31 cellular contexts compared by ENCODE assay signal in genomic region chr5:76862986-76863385, GRCh38. TPM values are rescaled to one million over a fixed set of nuclear protein-coding genes. Genes with fewer than 3 reads are reported as not detected.
DNase-seq lines count a peak whose midpoint lies in the region; ATAC-seq and TF ChIP-seq lines count a peak whose summit lies in the region.
"Had no signal": no experiment of that assay in that cellular context is flagged by ENCODE, and none has a peak within 500 bp of the region (broad histone marks: within the 10 kb centered on the region; RNA-seq: fewer than 3 reads in every experiment).

No MANE protein-coding gene starts in this region.

- no peak overlapping the region for H3K14ac ChIP-seq in trophoblast cell (ENCODE audit: low read length)

- H3K36me3 Mint-ChIP-seq in Caco-2 (ENCODE audit: insufficient read depth, unreplicated experiment), result no peaks in the 10 kb centered on the region
- no peaks in the 10 kb centered on the region for H3K36me3 Mint-ChIP-seq in activated CD4-positive, alpha-beta memory T cell treated with anti-CD3 and anti-CD28 coated beads for 36 hours
- H3K36me3 Mint-ChIP-seq: CD8-positive, alpha-beta T cell had no signal

- DNase-seq in Caco-2 (peak in 1 of 2 experiments; percentile 43), LNCaP clone FGC (ENCODE audit: low read depth) (peak; percentile 31), epithelial cell of esophagus (ENCODE audit: low read depth) (peak; percentile 17), trophoblast cell (no peak), 8988T (no peak)
- no peak for DNase-seq in activated CD4-positive, alpha-beta T cell treated with anti-CD3 and anti-CD28 coated beads for 4 hours
- no peak for DNase-seq in activated CD4-positive, alpha-beta memory T cell treated with anti-CD3 and anti-CD28 coated beads for 36 hours
- DNase-seq: AML-193; CD8-positive, alpha-beta T cell; DMS79 treated with DMSO at 0.1 percent for 48 hours; GF-D8; H7; Kasumi-1; MG63; NCI-H1105 treated with DMSO at 0.1 percent for 48 hours; NCI-H146; NCI-H1930; NCI-H2107; NCI-H446; NCI-H524 treated with DMSO at 0.1 percent for 48 hours; NCI-H774; NK-92 treated with Interleukin-12 subunit alpha and Interleukin-12 subunit beta, amount 100 ng/mL, for 24 hours; PC-3 had no signal

- H3K9me3 ChIP-seq in Caco-2, result no peaks in the 10 kb centered on the region
- no peaks in the 10 kb centered on the region for H3K9me3 ChIP-seq in trophoblast cell (ENCODE audit: insufficient read depth, low read depth, low read length)
- H3K9me3 ChIP-seq: A549; BLaER1 treated with 17β-estradiol and CSF1 and Interleukin-3, amounts not matched to agents 10 nM and 100 nM had no signal

- H3K27ac Mint-ChIP-seq in Caco-2 (ENCODE audit: unreplicated experiment), result peak overlapping the region; percentile 11
- no peak overlapping the region for H3K27ac Mint-ChIP-seq in activated CD4-positive, alpha-beta memory T cell treated with anti-CD3 and anti-CD28 coated beads for 36 hours
- H3K27ac Mint-ChIP-seq: CD8-positive, alpha-beta T cell had no signal

- H3K4me2 ChIP-seq in trophoblast cell (ENCODE audit: low read length), result no peak overlapping the region
- H3K4me2 ChIP-seq: A549; BLaER1 treated with 17β-estradiol and CSF1 and Interleukin-3, amounts not matched to agents 10 nM and 100 nM had no signal

- no peak overlapping the region for H3K4ac ChIP-seq in trophoblast cell (ENCODE audit: low read depth, low read length)

- H3K79me2 ChIP-seq in trophoblast cell (ENCODE audit: control insufficient read depth, insufficient read depth, low read length, poor library complexity), result no peaks in the 10 kb centered on the region

- no peak overlapping the region for H2BK120ac ChIP-seq in trophoblast cell (ENCODE audit: insufficient read depth, low read length, poor library complexity)

- TF ChIP-seq CTCF in Caco-2 (IDR thresholded peaks at IDR 0.05; ENCODE audit: insufficient read depth in 1 of 2, low read depth in 1 of 2, low read length in 1 of 2, severe bottlenecking in 1 of 2, unreplicated experiment in 1 of 2) (no peak), LNCaP clone FGC (IDR thresholded peaks at IDR 0.05; ENCODE audit: control insufficient read depth, extremely low read depth, insufficient read depth) (no peak), epithelial cell of esophagus (IDR thresholded peaks at IDR 0.05; ENCODE audit: insufficient read depth, low read depth, low read length, missing control alignments) (no peak)

- POLR2A ChIA-PET in Caco-2 (lab: Charles Lee), result no interaction called here
- POLR2A ChIA-PET in activated CD4-positive, alpha-beta memory T cell treated with anti-CD3 and anti-CD28 coated beads for 36 hours (lab: Charles Lee), result no interaction called here

- H4K91ac ChIP-seq in trophoblast cell (ENCODE audit: low read depth, low read length), result no peak overlapping the region

- H3K4me1 ChIP-seq in Caco-2 (peaks cover 15% of the 10 kb centered on the region), trophoblast cell (ENCODE audit: control insufficient read depth in 1 of 2, insufficient read depth in 2 of 2, low read length in 2 of 2) (peaks cover 2% of the 10 kb centered on the region in 2 experiments)

- H3K27me3 ChIP-seq in Caco-2 (replicated peaks; ENCODE audit: control insufficient read depth, insufficient read depth, low read length) (no peaks in the 10 kb centered on the region), trophoblast cell (ENCODE audit: insufficient read depth, low read length) (no peaks in the 10 kb centered on the region)
- H3K27me3 ChIP-seq: BLaER1 treated with 17β-estradiol and CSF1 and Interleukin-3, amounts not matched to agents 10 nM and 100 nM; MG63 had no signal

- no peaks in the 10 kb centered on the region for H3K79me1 ChIP-seq in trophoblast cell (ENCODE audit: low read length)

- no peak overlapping the region for H2BK12ac ChIP-seq in trophoblast cell (ENCODE audit: low read length)

- no peak overlapping the region for H3K18ac ChIP-seq in trophoblast cell (ENCODE audit: low read length)

- no peaks in the 10 kb centered on the region for H3K27me3 Mint-ChIP-seq in Caco-2 (ENCODE audit: insufficient read depth, unreplicated experiment)
- no peaks in the 10 kb centered on the region for H3K27me3 Mint-ChIP-seq in activated CD4-positive, alpha-beta memory T cell treated with anti-CD3 and anti-CD28 coated beads for 36 hours

- H3K4me3 Mint-ChIP-seq in Caco-2 (ENCODE audit: unreplicated experiment), result no peak overlapping the region
- no peak overlapping the region for H3K4me3 Mint-ChIP-seq in activated CD4-positive, alpha-beta memory T cell treated with anti-CD3 and anti-CD28 coated beads for 36 hours
- H3K4me3 Mint-ChIP-seq: CD8-positive, alpha-beta T cell had no signal

- intact Hi-C loops in Caco-2 (cut with micrococcal nuclease; ENCODE audit: unreplicated experiment), result loop anchor here (2.0 kb wide), 1 partner anchor 78 kb away; no protein-coding TSS in a partner anchor
- intact Hi-C loops in activated CD4-positive, alpha-beta memory T cell treated with anti-CD3 and anti-CD28 coated beads for 36 hours (cut with micrococcal nuclease), result no loop called here

- H2AFZ ChIP-seq in trophoblast cell (ENCODE audit: insufficient read depth, low read length, poor library complexity), result no peak overlapping the region

- no peak overlapping the region for H2AK5ac ChIP-seq in trophoblast cell (ENCODE audit: low read length)

- H3K9me3 Mint-ChIP-seq in Caco-2 (ENCODE audit: unreplicated experiment), result no peaks in the 10 kb centered on the region
- H3K9me3 Mint-ChIP-seq in activated CD4-positive, alpha-beta memory T cell treated with anti-CD3 and anti-CD28 coated beads for 36 hours, result no peaks in the 10 kb centered on the region
- H3K9me3 Mint-ChIP-seq: CD8-positive, alpha-beta T cell had no signal

- H3K27ac ChIP-seq in trophoblast cell (ENCODE audit: low read depth, low read length), result peak overlapping the region; percentile 14
- H3K27ac ChIP-seq: BLaER1 treated with 17β-estradiol and CSF1 and Interleukin-3, amounts not matched to agents 10 nM and 100 nM had no signal

- no peak overlapping the region for H3K23ac ChIP-seq in trophoblast cell (ENCODE audit: low read length)

- H4K8ac ChIP-seq in trophoblast cell (ENCODE audit: low read depth, low read length), result no peak overlapping the region

- no TSS peak for BruUV-seq in Caco-2 (replicated peaks; lab: Mats Ljungman, UMichigan)

- CTCF ChIA-PET in Caco-2 (lab: Charles Lee), result no interaction called here
- CTCF ChIA-PET in activated CD4-positive, alpha-beta memory T cell treated with anti-CD3 and anti-CD28 coated beads for 36 hours (lab: Charles Lee), result interaction anchor here (3.8 kb wide), 1 partner anchor 215 kb away, joined by 10 read pairs; no protein-coding TSS in a partner anchor

- ATAC-seq in HG02763 (IDR thresholded peaks at IDR 0.05; ENCODE audit: unreplicated experiment), result no peak
- ATAC-seq: A549; CD8-positive, alpha-beta T cell; HepG2; K562; PC-3; Right ventricle myocardium inferior had no signal

- H3K4me1 Mint-ChIP-seq in Caco-2 (ENCODE audit: low read depth, unreplicated experiment), result peaks cover 7% of the 10 kb centered on the region
- H3K4me1 Mint-ChIP-seq in activated CD4-positive, alpha-beta memory T cell treated with anti-CD3 and anti-CD28 coated beads for 36 hours (ENCODE audit: low read depth), result no peaks in the 10 kb centered on the region

- no peaks in the 10 kb centered on the region for H3K36me3 ChIP-seq in Caco-2 (ENCODE audit: control insufficient read depth, insufficient read depth, low read length)
- H3K36me3 ChIP-seq in trophoblast cell (ENCODE audit: control insufficient read depth in 1 of 2, insufficient read depth in 2 of 2, low read length in 2 of 2), result no peaks in the 10 kb centered on the region
- H3K36me3 ChIP-seq: BLaER1 treated with 17β-estradiol and CSF1 and Interleukin-3, amounts not matched to agents 10 nM and 100 nM; MG63 had no signal

- WGBS in trophoblast cell (ENCODE audit: extremely low coverage, insufficient coverage, insufficient read length), result no CpG with 5 or more reads among the region's 1 CpG

- no peak overlapping the region for H3K9ac ChIP-seq in trophoblast cell (ENCODE audit: low read length)
- H3K9ac ChIP-seq: BLaER1 treated with 17β-estradiol and CSF1 and Interleukin-3, amounts not matched to agents 10 nM and 100 nM had no signal

- H2BK5ac ChIP-seq in trophoblast cell (ENCODE audit: low read depth, low read length, poor library complexity), result no peak overlapping the region

- no peak overlapping the region for H4K12ac ChIP-seq in trophoblast cell (ENCODE audit: low read depth, low read length)

- no peak overlapping the region for H3K4me3 ChIP-seq in Caco-2 (ENCODE audit: low read depth, low read length)
- no peak overlapping the region for H3K4me3 ChIP-seq in LNCaP clone FGC (ENCODE audit: low read depth, low read length)
- H3K4me3 ChIP-seq in epithelial cell of esophagus (ENCODE audit: low read length), result no peak overlapping the region
- H3K4me3 ChIP-seq in trophoblast cell (ENCODE audit: low read depth, low read length), result no peak overlapping the region
- H3K4me3 ChIP-seq: A549; BLaER1 treated with 17β-estradiol and CSF1 and Interleukin-3, amounts not matched to agents 10 nM and 100 nM; K562; MG63 had no signal

RNA-seq across cellular contexts. Expression of gene S100Z, which starts 13.2 kb away (rescaled TPM):
- total RNA-seq in Caco-2 (2022), result 0.66 TPM in 1 of 2 replicates, not detected in the other
- polyA plus RNA-seq in trophoblast cell (2013), result 0.03 TPM in 1 of 2 replicates, not detected in the other
- 1 to 10 TPM; 1.8 to 2.1 TPM for total RNA-seq in activated CD4-positive, alpha-beta memory T cell treated with anti-CD3 and anti-CD28 coated beads for 36 hours
- total RNA-seq: CD8-positive, alpha-beta T cell; HepG2; HT1080; Right ventricle myocardium inferior; SK-MEL-5 had no signal
- polyA plus RNA-seq: A549 had no signal

RNA-seq across cellular contexts. Expression of gene F2RL1, which starts 44.2 kb away (rescaled TPM):
- total RNA-seq in Caco-2 (2022), result 50.0 and 51.8 TPM in 2 replicates
- polyA plus RNA-seq in trophoblast cell (2013), result 13.8 and 14.8 TPM in 2 replicates
- total RNA-seq in activated CD4-positive, alpha-beta memory T cell treated with anti-CD3 and anti-CD28 coated beads for 36 hours, result 1 to 10 TPM; 2.3 to 2.9 TPM

Comparison
In these comparisons a context has a peak if more than half of its experiments do, and no peak if none do; other contexts are left out.
1. DNase-seq: peak in LNCaP clone FGC (single experiment) and epithelial cell of esophagus (single experiment); none in trophoblast cell (0 of 2), activated CD4-positive, alpha-beta T cell treated with anti-CD3 and anti-CD28 coated beads for 4 hours (0 of 2), activated CD4-positive, alpha-beta memory T cell treated with anti-CD3 and anti-CD28 coated beads for 36 hours (single experiment) and 8988T (single experiment).
2. RNA of gene F2RL1, which starts 44.2 kb away (total RNA-seq): 50.0 to 51.8 TPM in Caco-2; 2.3 to 2.9 TPM in activated CD4-positive, alpha-beta memory T cell treated with anti-CD3 and anti-CD28 coated beads for 36 hours; every median in the first group is over 10 times any median in the second.